18 cellular contexts compared by ENCODE assay signal in the genomic region with DNA sequence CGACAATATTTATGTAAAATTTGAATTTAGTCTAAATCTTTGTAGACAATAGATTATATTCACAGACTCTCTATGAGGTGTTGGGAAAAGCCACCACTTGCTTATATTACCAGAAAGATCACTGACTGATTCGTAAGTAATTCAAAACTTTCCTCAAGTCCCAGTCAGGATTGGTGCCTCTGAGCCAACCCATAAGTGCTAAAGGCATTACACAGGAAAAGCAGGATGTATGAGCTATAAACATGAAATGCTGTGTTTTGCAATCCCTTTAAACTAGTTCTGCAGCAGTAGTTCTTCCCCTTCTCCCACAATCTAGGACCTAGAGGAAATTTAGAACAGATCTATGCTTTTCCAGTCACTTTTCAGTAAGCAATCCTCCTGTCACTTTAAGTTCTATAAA. TPM values are rescaled to one million over a fixed set of nuclear protein-coding genes. Genes with fewer than 3 reads are reported as not detected.
DNase-seq lines count a peak whose midpoint lies in the region; ATAC-seq and TF ChIP-seq lines count a peak whose summit lies in the region.
"Had no signal": no experiment of that assay in that cellular context is flagged by ENCODE, and none has a peak within 500 bp of the region (broad histone marks: within the 10 kb centered on the region; RNA-seq: fewer than 3 reads in every experiment).

No MANE protein-coding gene starts in this region.

- ATAC-seq in upper lobe of right lung (peak; percentile 40), HG02885 (IDR thresholded peaks at IDR 0.05; ENCODE audit: poor library complexity, unreplicated experiment) (no peak)
- ATAC-seq: HCT116 had no signal

- H4K20me1 ChIP-seq in fibroblast of lung (ENCODE audit: control insufficient read depth, extremely low read depth, insufficient read depth, low read length), result no peaks in the 10 kb centered on the region

- H3K9me3 ChIP-seq in fibroblast of lung (ENCODE audit: control insufficient read depth, insufficient read depth, low read depth, low read length) (no peaks in the 10 kb centered on the region), upper lobe of right lung (no peaks in the 10 kb centered on the region), Peyer's patch (no peaks in the 10 kb centered on the region)
- H3K9me3 ChIP-seq: stomach had no signal

- H2AFZ ChIP-seq in fibroblast of lung (ENCODE audit: low read length), result no peak overlapping the region

- no peak for TF ChIP-seq CTCF in NB4 (IDR thresholded peaks at IDR 0.05; ENCODE audit: low read depth, low read length)
- TF ChIP-seq CTCF in fibroblast of lung (conservative IDR thresholded peaks at IDR 0.05 in 1 of 2, IDR thresholded peaks at IDR 0.05 in 1 of 2; ENCODE audit: low read depth in 1 of 2, low read length in 2 of 2), result no peak
- no peak for TF ChIP-seq CTCF in upper lobe of right lung (IDR thresholded peaks at IDR 0.05)
- no peak for TF ChIP-seq CTCF in Peyer's patch (IDR thresholded peaks at IDR 0.05)

- H3K4me3 ChIP-seq in NB4 (ENCODE audit: low read depth, low read length) (no peak overlapping the region), fibroblast of lung (replicated peaks in 1 of 4; ENCODE audit: control extremely low read depth in 1 of 4, insufficient read depth in 1 of 4, low read depth in 3 of 4, low read length in 4 of 4) (no peak overlapping the region), upper lobe of right lung (no peak overlapping the region), Peyer's patch (no peak overlapping the region)
- H3K4me3 ChIP-seq: stomach had no signal

- no peaks in the 10 kb centered on the region for H3K79me2 ChIP-seq in fibroblast of lung (ENCODE audit: control insufficient read depth, insufficient read depth, low read length)

- H3K27ac ChIP-seq in fibroblast of lung (ENCODE audit: insufficient read depth, low read length) (no peak overlapping the region), upper lobe of right lung (no peak overlapping the region), Peyer's patch (no peak overlapping the region)
- H3K27ac ChIP-seq: KMS-11, stomach had no signal

- H3K27ac Mint-ChIP-seq in activated naive CD8-positive, alpha-beta T cell, result peak overlapping the region; percentile 50
- H3K27ac Mint-ChIP-seq in activated naive CD8-positive, alpha-beta T cell treated with anti-CD3 and anti-CD28 coated beads for 36 hours, result no peak overlapping the region

- H3K9me3 Mint-ChIP-seq in activated naive CD8-positive, alpha-beta T cell (ENCODE audit: low read depth), result no peaks in the 10 kb centered on the region
- H3K9me3 Mint-ChIP-seq in activated naive CD8-positive, alpha-beta T cell treated with anti-CD3 and anti-CD28 coated beads for 36 hours, result no peaks in the 10 kb centered on the region

- TF ChIP-seq POLR2A in NB4 (IDR thresholded peaks at IDR 0.05; ENCODE audit: extremely low read depth, insufficient read length) (no peak), Peyer's patch (IDR thresholded peaks at IDR 0.05) (no peak)

- DNase-seq in activated naive CD8-positive, alpha-beta T cell treated with anti-CD3 and anti-CD28 coated beads for 36 hours, result no peak
- peak; percentile 20 for DNase-seq in NB4 (ENCODE audit: low read depth)
- peak; percentile 40 to 75 for DNase-seq in fibroblast of lung (ENCODE audit: low read depth in 2 of 2)
- no peak for DNase-seq in upper lobe of right lung
- DNase-seq in middle frontal gyrus (ENCODE audit: extremely low spot score, low spot score), result no peak
- no peak for DNase-seq in Peyer's patch
- DNase-seq: activated CD4-positive, alpha-beta T cell treated with anti-CD3 and anti-CD28 coated beads for 1 hour; activated T-cell treated with anti-CD3 and anti-CD28 coated beads, Interleukin-2, amount 50 U/mL, for 48 hours; aorta; dermis blood vessel endothelial cell; NCI-H1694; NCI-H524 treated with DMSO at 0.1 percent for 48 hours; nucleus accumbens; stomach had no signal

- no peak overlapping the region for H3K9ac ChIP-seq in fibroblast of lung (ENCODE audit: insufficient read depth, low read length)
- H3K9ac ChIP-seq: KMS-11 had no signal

- H3K4me3 Mint-ChIP-seq in activated naive CD8-positive, alpha-beta T cell, result no peak overlapping the region
- H3K4me3 Mint-ChIP-seq in activated naive CD8-positive, alpha-beta T cell treated with anti-CD3 and anti-CD28 coated beads for 36 hours, result no peak overlapping the region

- no peak overlapping the region for H3K4me2 ChIP-seq in fibroblast of lung (ENCODE audit: extremely low read depth, insufficient read depth, low read length)
- H3K4me2 ChIP-seq: KMS-11 had no signal

- H3K36me3 Mint-ChIP-seq in activated naive CD8-positive, alpha-beta T cell, result peaks cover 7% of the 10 kb centered on the region
- peaks cover 26% of the 10 kb centered on the region for H3K36me3 Mint-ChIP-seq in activated naive CD8-positive, alpha-beta T cell treated with anti-CD3 and anti-CD28 coated beads for 36 hours

- intact Hi-C loops in upper lobe of right lung (cut with DNase I), result no loop called here

- H3K27me3 ChIP-seq in fibroblast of lung (ENCODE audit: control insufficient read depth, insufficient read depth, low read length), result no peaks in the 10 kb centered on the region
- no peaks in the 10 kb centered on the region for H3K27me3 ChIP-seq in upper lobe of right lung
- H3K27me3 ChIP-seq in Peyer's patch, result no peaks in the 10 kb centered on the region
- H3K27me3 ChIP-seq: stomach had no signal

- H3K27me3 Mint-ChIP-seq in activated naive CD8-positive, alpha-beta T cell, result no peaks in the 10 kb centered on the region
- no peaks in the 10 kb centered on the region for H3K27me3 Mint-ChIP-seq in activated naive CD8-positive, alpha-beta T cell treated with anti-CD3 and anti-CD28 coated beads for 36 hours

- H3K36me3 ChIP-seq in fibroblast of lung (ENCODE audit: control insufficient read depth, insufficient read depth, low read length) (peaks cover 1% of the 10 kb centered on the region), upper lobe of right lung (peaks cover 9% of the 10 kb centered on the region), Peyer's patch (peaks cover 0 to 6% (median 0%) of the 10 kb centered on the region in 3 donors)

- H3K4me1 Mint-ChIP-seq in activated naive CD8-positive, alpha-beta T cell (ENCODE audit: low read depth), result peaks cover 33% of the 10 kb centered on the region
- H3K4me1 Mint-ChIP-seq in activated naive CD8-positive, alpha-beta T cell treated with anti-CD3 and anti-CD28 coated beads for 36 hours, result peaks cover 34% of the 10 kb centered on the region

- peaks cover 3% of the 10 kb centered on the region for H3K4me1 ChIP-seq in fibroblast of lung (ENCODE audit: control insufficient read depth, extremely low read depth, insufficient read depth, low read length)
- H3K4me1 ChIP-seq in upper lobe of right lung, result no peaks in the 10 kb centered on the region
- no peaks in the 10 kb centered on the region for H3K4me1 ChIP-seq in Peyer's patch
- H3K4me1 ChIP-seq: stomach had no signal

RNA-seq across cellular contexts. Expression of gene SHLD3, which starts 48.0 kb away (rescaled TPM):
- 1 to 10 TPM; 6.9 to 7.3 TPM for total RNA-seq in activated naive CD8-positive, alpha-beta T cell treated with anti-CD3 and anti-CD28 coated beads for 36 hours
- total RNA-seq in fibroblast of lung, result 3.5 and 4.4 TPM in 2 replicates
- polyA plus RNA-seq in fibroblast of lung, result 2.9 and 3.3 TPM in 2 replicates
- polyA plus RNA-seq in fibroblast of lung (2012), result 1.1 and 1.6 TPM in 2 replicates
- polyA minus RNA-seq in fibroblast of lung (ENCODE audit: low replicate concordance), result not detected in 2 replicates
- 3.4 TPM for total RNA-seq in upper lobe of right lung
- total RNA-seq in Peyer's patch, result 1 to 10 TPM; 3.3 to 7.4 (median 3.6) TPM

RNA-seq across cellular contexts. Expression of gene TRAPPC13, which starts 48.0 kb away (rescaled TPM):
- total RNA-seq in activated naive CD8-positive, alpha-beta T cell treated with anti-CD3 and anti-CD28 coated beads for 36 hours, result 10 to 100 TPM; 23.3 to 24.3 TPM
- total RNA-seq in fibroblast of lung (23.9 and 34.8 TPM in 2 replicates), upper lobe of right lung (19.6 TPM), Peyer's patch (10 to 100 TPM; 19.0 to 27.1 (median 24.9) TPM)
- 20.1 and 22.8 TPM in 2 replicates for polyA plus RNA-seq in fibroblast of lung
- 13.7 and 14.0 TPM in 2 replicates for polyA plus RNA-seq in fibroblast of lung (2012)
- polyA minus RNA-seq in fibroblast of lung (ENCODE audit: low replicate concordance), result 3.3 and 4.9 TPM in 2 replicates

RNA-seq across cellular contexts. Expression of gene TRIM23, which starts 48.7 kb away (rescaled TPM):
- 1 to 10 TPM; 6.8 to 7.1 TPM for total RNA-seq in activated naive CD8-positive, alpha-beta T cell treated with anti-CD3 and anti-CD28 coated beads for 36 hours
- total RNA-seq in fibroblast of lung (48.6 and 51.1 TPM in 2 replicates), upper lobe of right lung (14.7 TPM), Peyer's patch (10 to 100 TPM in 2 of 4 donors, 1 to 10 TPM in 2; 5.1 to 11.8 (median 10.0) TPM)
- polyA plus RNA-seq in fibroblast of lung, result 9.5 and 14.1 TPM in 2 replicates
- 8.1 and 10.8 TPM in 2 replicates for polyA plus RNA-seq in fibroblast of lung (2012)
- 5.1 and 12.0 TPM in 2 replicates for polyA minus RNA-seq in fibroblast of lung (ENCODE audit: low replicate concordance)

RNA-seq across cellular contexts. Expression of gene SGTB, which starts 49.1 kb away (rescaled TPM):
- total RNA-seq in activated naive CD8-positive, alpha-beta T cell treated with anti-CD3 and anti-CD28 coated beads for 36 hours, result 10 to 100 TPM; 17.0 to 18.2 TPM
- 14.1 and 32.4 TPM in 2 replicates for total RNA-seq in fibroblast of lung
- 15.5 and 18.7 TPM in 2 replicates for polyA plus RNA-seq in fibroblast of lung
- polyA plus RNA-seq in fibroblast of lung (2012), result 10.5 and 13.4 TPM in 2 replicates
- 5.5 and 6.0 TPM in 2 replicates for polyA minus RNA-seq in fibroblast of lung (ENCODE audit: low replicate concordance)
- 10.8 TPM for total RNA-seq in upper lobe of right lung
- total RNA-seq in Peyer's patch, result 10 to 100 TPM in 1 of 4 donors, 1 to 10 TPM in 3; 1.9 to 16.5 (median 2.1) TPM

RNA-seq across cellular contexts. Expression of gene NLN, which starts 49.2 kb away (rescaled TPM):
- total RNA-seq in activated naive CD8-positive, alpha-beta T cell treated with anti-CD3 and anti-CD28 coated beads for 36 hours, result 10 to 100 TPM; 47.7 to 48.5 TPM
- 16.2 and 33.7 TPM in 2 replicates for total RNA-seq in fibroblast of lung
- polyA plus RNA-seq in fibroblast of lung, result 29.2 and 35.2 TPM in 2 replicates
- polyA plus RNA-seq in fibroblast of lung (2012), result 20.8 and 28.0 TPM in 2 replicates
- polyA minus RNA-seq in fibroblast of lung (ENCODE audit: low replicate concordance), result 11.0 and 27.9 TPM in 2 replicates
- total RNA-seq in upper lobe of right lung, result 15.8 TPM
- total RNA-seq in Peyer's patch, result 10 to 100 TPM in 2 of 4 donors, 1 to 10 TPM in 2; 2.2 to 17.3 (median 9.8) TPM

Comparison
In these comparisons a context has a peak if more than half of its experiments do, and no peak if none do; other contexts are left out.
1. DNase-seq: peak in NB4 (single experiment) and fibroblast of lung (2 of 2); none in activated naive CD8-positive, alpha-beta T cell treated with anti-CD3 and anti-CD28 coated beads for 36 hours (single experiment), upper lobe of right lung (single experiment), middle frontal gyrus (single experiment) and Peyer's patch (0 of 3).